1 cellular context compared by ENCODE assay signal in genomic region chr14:73461478-73462077, GRCh38.
A peak's percentile ranks its signal among the peaks of the same experiment; 100 is the strongest.
TF ChIP-seq lines count a peak whose summit lies in the region.

No MANE protein-coding gene starts in this region.

TF ChIP-seq in HepG2, 621 proteins besides CTCF, POLR2A, EP300 and RAD21:
- TF ChIP-seq, protein P1, sequence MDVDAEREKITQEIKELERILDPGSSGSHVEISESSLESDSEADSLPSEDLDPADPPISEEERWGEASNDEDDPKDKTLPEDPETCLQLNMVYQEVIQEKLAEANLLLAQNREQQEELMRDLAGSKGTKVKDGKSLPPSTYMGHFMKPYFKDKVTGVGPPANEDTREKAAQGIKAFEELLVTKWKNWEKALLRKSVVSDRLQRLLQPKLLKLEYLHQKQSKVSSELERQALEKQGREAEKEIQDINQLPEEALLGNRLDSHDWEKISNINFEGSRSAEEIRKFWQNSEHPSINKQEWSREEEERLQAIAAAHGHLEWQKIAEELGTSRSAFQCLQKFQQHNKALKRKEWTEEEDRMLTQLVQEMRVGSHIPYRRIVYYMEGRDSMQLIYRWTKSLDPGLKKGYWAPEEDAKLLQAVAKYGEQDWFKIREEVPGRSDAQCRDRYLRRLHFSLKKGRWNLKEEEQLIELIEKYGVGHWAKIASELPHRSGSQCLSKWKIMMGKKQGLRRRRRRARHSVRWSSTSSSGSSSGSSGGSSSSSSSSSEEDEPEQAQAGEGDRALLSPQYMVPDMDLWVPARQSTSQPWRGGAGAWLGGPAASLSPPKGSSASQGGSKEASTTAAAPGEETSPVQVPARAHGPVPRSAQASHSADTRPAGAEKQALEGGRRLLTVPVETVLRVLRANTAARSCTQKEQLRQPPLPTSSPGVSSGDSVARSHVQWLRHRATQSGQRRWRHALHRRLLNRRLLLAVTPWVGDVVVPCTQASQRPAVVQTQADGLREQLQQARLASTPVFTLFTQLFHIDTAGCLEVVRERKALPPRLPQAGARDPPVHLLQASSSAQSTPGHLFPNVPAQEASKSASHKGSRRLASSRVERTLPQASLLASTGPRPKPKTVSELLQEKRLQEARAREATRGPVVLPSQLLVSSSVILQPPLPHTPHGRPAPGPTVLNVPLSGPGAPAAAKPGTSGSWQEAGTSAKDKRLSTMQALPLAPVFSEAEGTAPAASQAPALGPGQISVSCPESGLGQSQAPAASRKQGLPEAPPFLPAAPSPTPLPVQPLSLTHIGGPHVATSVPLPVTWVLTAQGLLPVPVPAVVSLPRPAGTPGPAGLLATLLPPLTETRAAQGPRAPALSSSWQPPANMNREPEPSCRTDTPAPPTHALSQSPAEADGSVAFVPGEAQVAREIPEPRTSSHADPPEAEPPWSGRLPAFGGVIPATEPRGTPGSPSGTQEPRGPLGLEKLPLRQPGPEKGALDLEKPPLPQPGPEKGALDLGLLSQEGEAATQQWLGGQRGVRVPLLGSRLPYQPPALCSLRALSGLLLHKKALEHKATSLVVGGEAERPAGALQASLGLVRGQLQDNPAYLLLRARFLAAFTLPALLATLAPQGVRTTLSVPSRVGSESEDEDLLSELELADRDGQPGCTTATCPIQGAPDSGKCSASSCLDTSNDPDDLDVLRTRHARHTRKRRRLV (CRISPR knock-in tag; IDR thresholded peaks at IDR 0.05), result no peak
- TF ChIP-seq SALL2 (CRISPR knock-in tag; IDR thresholded peaks at IDR 0.05) (no peak), ZFP1 (CRISPR knock-in tag; IDR thresholded peaks at IDR 0.05) (no peak), CCDC6 (CRISPR knock-in tag; IDR thresholded peaks at IDR 0.05) (no peak), CBFB (CRISPR knock-in tag; IDR thresholded peaks at IDR 0.05) (no peak), ZMAT3 (CRISPR knock-in tag; conservative IDR thresholded peaks at IDR 0.05) (peak; percentile 10; the same call in 1 of the 2 replicates), ZNF790 (CRISPR knock-in tag; IDR thresholded peaks at IDR 0.05; ENCODE audit: borderline replicate concordance) (no peak), PHF20 (CRISPR knock-in tag; IDR thresholded peaks at IDR 0.05) (no peak), ZBTB40 (IDR thresholded peaks at IDR 0.05) (no peak), ZBTB40 (CRISPR knock-in tag; IDR thresholded peaks at IDR 0.05) (no peak), ARHGAP35 (CRISPR knock-in tag; IDR thresholded peaks at IDR 0.05; ENCODE audit: borderline replicate concordance) (0 out of 2 replicates have a peak, but pooled peaks have one; percentile 28), ZBTB42 (CRISPR knock-in tag; IDR thresholded peaks at IDR 0.05) (no peak), ZNF383 (CRISPR knock-in tag; IDR thresholded peaks at IDR 0.05; ENCODE audit: borderline replicate concordance) (no peak), NR3C1 (CRISPR knock-in tag; IDR thresholded peaks at IDR 0.05) (no peak), NR2F2 (IDR thresholded peaks at IDR 0.05; ENCODE audit: borderline replicate concordance, low read depth) (0 out of 2 replicates have a peak, but pooled peaks have one; percentile 3), PTBP1 (IDR thresholded peaks at IDR 0.05; ENCODE audit: low read depth, low read length, poor library complexity, severe bottlenecking) (no peak), KLF6 (CRISPR knock-in tag; IDR thresholded peaks at IDR 0.05) (0 out of 2 replicates have a peak, but pooled peaks have one; percentile 1)
- TF ChIP-seq, protein P2, sequence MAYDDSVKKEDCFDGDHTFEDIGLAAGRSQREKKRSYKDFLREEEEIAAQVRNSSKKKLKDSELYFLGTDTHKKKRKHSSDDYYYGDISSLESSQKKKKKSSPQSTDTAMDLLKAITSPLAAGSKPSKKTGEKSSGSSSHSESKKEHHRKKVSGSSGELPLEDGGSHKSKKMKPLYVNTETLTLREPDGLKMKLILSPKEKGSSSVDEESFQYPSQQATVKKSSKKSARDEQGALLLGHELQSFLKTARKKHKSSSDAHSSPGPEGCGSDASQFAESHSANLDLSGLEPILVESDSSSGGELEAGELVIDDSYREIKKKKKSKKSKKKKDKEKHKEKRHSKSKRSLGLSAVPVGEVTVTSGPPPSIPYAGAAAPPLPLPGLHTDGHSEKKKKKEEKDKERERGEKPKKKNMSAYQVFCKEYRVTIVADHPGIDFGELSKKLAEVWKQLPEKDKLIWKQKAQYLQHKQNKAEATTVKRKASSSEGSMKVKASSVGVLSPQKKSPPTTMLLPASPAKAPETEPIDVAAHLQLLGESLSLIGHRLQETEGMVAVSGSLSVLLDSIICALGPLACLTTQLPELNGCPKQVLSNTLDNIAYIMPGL (CRISPR knock-in tag; IDR thresholded peaks at IDR 0.05; ENCODE audit: borderline replicate concordance in 1 of 2, low read depth in 1 of 2), result no peak
